ENCODE assay signal across 8 cellular contexts in genomic region chrX:107674480-107675364, GRCh38. TPM values are rescaled to one million over a fixed set of nuclear protein-coding genes. Genes with fewer than 3 reads are reported as not detected.
DNase-seq lines count a peak whose midpoint lies in the region; ATAC-seq and TF ChIP-seq lines count a peak whose summit lies in the region.

No MANE protein-coding gene starts in this region.

- peak; percentile 9 for DNase-seq in GM10266 (ENCODE audit: extremely low spot score)
- DNase-seq in HEK293T (ENCODE audit: extremely low spot score), result no peak
- DNase-seq in NCI-H524 (lab: John Stamatoyannopoulos, UW), result peak; percentile 86 to 90
- peak; percentile 47 for DNase-seq in activated naive CD4-positive, alpha-beta T cell treated with anti-CD3 and anti-CD28 coated beads for 36 hours
- DNase-seq in heart left ventricle, result peak; percentile 64 to 75 (median 69)
- peak; percentile 26 for DNase-seq in stimulated activated naive B cell treated with anti-CD40 and anti-IgM and Interleukin-4, amounts not matched to agents 10 μg/mL and 1 μg/mL and 100 μg/mL, for 72 hours
- DNase-seq in posterior cingulate gyrus, result no peak
- DNase-seq in GM13977 (ENCODE audit: low spot score), result no peak

- no peaks in the 10 kb centered on the region for H3K36me3 ChIP-seq in heart left ventricle

- peak; percentile 35 to 54 (median 41) for ATAC-seq in heart left ventricle
- ATAC-seq in stimulated activated naive B cell treated with anti-CD40 and anti-IgM and Interleukin-4, amounts not matched to agents 10 μg/mL and 1 μg/mL and 100 μg/mL, for 72 hours (replicated peaks), result peak; percentile 8 to 27

- TF ChIP-seq POLR2A in heart left ventricle (IDR thresholded peaks at IDR 0.05), result peak in 1 of 2 donors; percentile 16

- CTCF ChIA-PET in HEK293T (lab: Yijun Ruan, JAX), result interaction anchor here (1.1 to 7.5 kb wide), 6 partner anchors 15 to 102 kb away, joined by 3 to 86 read pairs (median 10); partner anchors contain the start of genes NCBP2L and TSC22D3
- CTCF ChIA-PET in activated naive CD4-positive, alpha-beta T cell treated with anti-CD3 and anti-CD28 coated beads for 36 hours (lab: Charles Lee), result interaction anchor here (1.1 to 9.8 kb wide), 10 partner anchors 9 to 218 kb away, joined by 3 to 171 read pairs (median 8); partner anchors contain the start of genes NCBP2L and TSC22D3

- no peaks in the 10 kb centered on the region for H3K9me3 ChIP-seq in heart left ventricle

- in situ Hi-C loops in GM13977 (cut with MboI; ENCODE audit: low pct_unique_long_range_greater_than_20kb, low sequenced_read_pairs, unreplicated experiment), result no loop called here

- 44 to 50% (median 47%) methylated on average over 9 of the region's 9 CpGs for WGBS in heart left ventricle, 4 donors

- H3K27me3 Mint-ChIP-seq in activated naive CD4-positive, alpha-beta T cell treated with anti-CD3 and anti-CD28 coated beads for 36 hours (ENCODE audit: low read depth), result no peaks in the 10 kb centered on the region
- H3K27me3 Mint-ChIP-seq in stimulated activated naive B cell treated with anti-CD40 and anti-IgM and Interleukin-4, amounts not matched to agents 10 μg/mL and 1 μg/mL and 100 μg/mL, for 72 hours, result no peaks in the 10 kb centered on the region

- TF ChIP-seq CTCF in GM10266 (IDR thresholded peaks at IDR 0.05; ENCODE audit: control insufficient read depth, insufficient read depth, low read depth, missing control alignments) (no peak), heart left ventricle (IDR thresholded peaks at IDR 0.05) (no peak), GM13977 (IDR thresholded peaks at IDR 0.05; ENCODE audit: extremely low read depth, insufficient read depth, missing control alignments) (no peak)

- no peaks in the 10 kb centered on the region for H3K9me3 Mint-ChIP-seq in activated naive CD4-positive, alpha-beta T cell treated with anti-CD3 and anti-CD28 coated beads for 36 hours
- no peaks in the 10 kb centered on the region for H3K9me3 Mint-ChIP-seq in stimulated activated naive B cell treated with anti-CD40 and anti-IgM and Interleukin-4, amounts not matched to agents 10 μg/mL and 1 μg/mL and 100 μg/mL, for 72 hours

- H3K27ac ChIP-seq in heart left ventricle, result peak overlapping the region; percentile 53 to 99 (median 89)

- peak overlapping the region in 7 of 12 donors; percentile 2 to 57 (median 33) for H3K4me3 ChIP-seq in heart left ventricle

- H3K36me3 Mint-ChIP-seq in activated naive CD4-positive, alpha-beta T cell treated with anti-CD3 and anti-CD28 coated beads for 36 hours (ENCODE audit: low read depth), result no peaks in the 10 kb centered on the region
- peaks cover 0 to 5% of the 10 kb centered on the region in 2 donors for H3K36me3 Mint-ChIP-seq in stimulated activated naive B cell treated with anti-CD40 and anti-IgM and Interleukin-4, amounts not matched to agents 10 μg/mL and 1 μg/mL and 100 μg/mL, for 72 hours

- peaks cover 0 to 11% (median 0%) of the 10 kb centered on the region in 9 donors for H3K27me3 ChIP-seq in heart left ventricle

- POLR2A ChIA-PET in HEK293T (lab: Yijun Ruan, JAX), result interaction anchor here (0.7 to 23.6 kb wide), 13 partner anchors 9 to 101 kb away, joined by 3 to 724 read pairs (median 10); partner anchors contain the start of genes NCBP2L and TSC22D3

- peak overlapping the region; percentile 88 for H3K4me3 Mint-ChIP-seq in activated naive CD4-positive, alpha-beta T cell treated with anti-CD3 and anti-CD28 coated beads for 36 hours
- H3K4me3 Mint-ChIP-seq in stimulated activated naive B cell treated with anti-CD40 and anti-IgM and Interleukin-4, amounts not matched to agents 10 μg/mL and 1 μg/mL and 100 μg/mL, for 72 hours, result peak overlapping the region; percentile 86 to 91

- H3K27ac Mint-ChIP-seq in activated naive CD4-positive, alpha-beta T cell treated with anti-CD3 and anti-CD28 coated beads for 36 hours, result peak overlapping the region; percentile 74
- peak overlapping the region; percentile 79 for H3K27ac Mint-ChIP-seq in stimulated activated naive B cell treated with anti-CD40 and anti-IgM and Interleukin-4, amounts not matched to agents 10 μg/mL and 1 μg/mL and 100 μg/mL, for 72 hours

- H3K4me1 Mint-ChIP-seq in activated naive CD4-positive, alpha-beta T cell treated with anti-CD3 and anti-CD28 coated beads for 36 hours (ENCODE audit: low read depth), result peaks cover 63% of the 10 kb centered on the region
- peaks cover 18 to 63% of the 10 kb centered on the region in 2 donors for H3K4me1 Mint-ChIP-seq in stimulated activated naive B cell treated with anti-CD40 and anti-IgM and Interleukin-4, amounts not matched to agents 10 μg/mL and 1 μg/mL and 100 μg/mL, for 72 hours

- intact Hi-C loops in activated naive CD4-positive, alpha-beta T cell treated with anti-CD3 and anti-CD28 coated beads for 36 hours (cut with micrococcal nuclease), result loop anchor here (1.0 to 2.0 kb wide), 8 partner anchors 37 to 417 kb away; partner anchors contain the start of genes ATG4A, NCBP2L, PRPS1 and PSMD10
- intact Hi-C loops in heart left ventricle (cut with DNase I), result loop anchor here (1.0 to 5.0 kb wide), 6 partner anchors 38 to 218 kb away; partner anchors contain the start of genes NCBP2L (in 7 of the 10) and TSC22D3 (in 7 of the 10)
- intact Hi-C loops in posterior cingulate gyrus (cut with DNase I), result loop anchor here (5.0 kb wide), 1 partner anchor 38 kb away; no protein-coding TSS in a partner anchor

- H3K4me1 ChIP-seq in heart left ventricle, result peaks cover 0 to 66% (median 21%) of the 10 kb centered on the region in 12 donors

TF ChIP-seq in HEK293T, 16 proteins besides CTCF, POLR2A, EP300 and RAD21:
- TF ChIP-seq PKNOX1 (IDR thresholded peaks at IDR 0.05), result peak; percentile 55; the same call in 1 of the 2 replicates
- peak; percentile 48; the same call in 1 of the 2 replicates for TF ChIP-seq CTBP1 (IDR thresholded peaks at IDR 0.05; ENCODE audit: borderline replicate concordance)
- no peak for TF ChIP-seq TARDBP (IDR thresholded peaks at IDR 0.05)
TF ChIP-seq in HEK293T: peak in this region for 2.

RNA-seq across cellular contexts. Expression of gene PRPS1, which starts 46.4 kb away (rescaled TPM):
- total RNA-seq in activated naive CD4-positive, alpha-beta T cell treated with anti-CD3 and anti-CD28 coated beads for 36 hours, result 100 to 1,000 TPM; 195 to 196 TPM
- 10 to 100 TPM; 19.4 to 32.0 (median 25.0) TPM for total RNA-seq in heart left ventricle
- polyA plus RNA-seq in heart left ventricle, result 10 to 100 TPM in 1 of 2 donors, 1 to 10 TPM in 1; 7.2 to 41.0 TPM

Comparison
In these comparisons a context has a peak if more than half of its experiments do, and no peak if none do; other contexts are left out.
1. DNase-seq: peak in GM10266 (single experiment), NCI-H524 (2 of 2), activated naive CD4-positive, alpha-beta T cell treated with anti-CD3 and anti-CD28 coated beads for 36 hours (single experiment), heart left ventricle (5 of 5) and stimulated activated naive B cell treated with anti-CD40 and anti-IgM and Interleukin-4, amounts not matched to agents 10 μg/mL and 1 μg/mL and 100 μg/mL, for 72 hours (single experiment); none in HEK293T (single experiment), posterior cingulate gyrus (0 of 10) and GM13977 (single experiment).
2. RNA of gene PRPS1, which starts 46.4 kb away (total RNA-seq): 195 to 196 TPM in activated naive CD4-positive, alpha-beta T cell treated with anti-CD3 and anti-CD28 coated beads for 36 hours; 19.4 to 32.0 TPM in heart left ventricle; every median in the first group is over 4 times any median in the second.